8 cellular contexts compared by ENCODE assay signal in the genomic region with DNA sequence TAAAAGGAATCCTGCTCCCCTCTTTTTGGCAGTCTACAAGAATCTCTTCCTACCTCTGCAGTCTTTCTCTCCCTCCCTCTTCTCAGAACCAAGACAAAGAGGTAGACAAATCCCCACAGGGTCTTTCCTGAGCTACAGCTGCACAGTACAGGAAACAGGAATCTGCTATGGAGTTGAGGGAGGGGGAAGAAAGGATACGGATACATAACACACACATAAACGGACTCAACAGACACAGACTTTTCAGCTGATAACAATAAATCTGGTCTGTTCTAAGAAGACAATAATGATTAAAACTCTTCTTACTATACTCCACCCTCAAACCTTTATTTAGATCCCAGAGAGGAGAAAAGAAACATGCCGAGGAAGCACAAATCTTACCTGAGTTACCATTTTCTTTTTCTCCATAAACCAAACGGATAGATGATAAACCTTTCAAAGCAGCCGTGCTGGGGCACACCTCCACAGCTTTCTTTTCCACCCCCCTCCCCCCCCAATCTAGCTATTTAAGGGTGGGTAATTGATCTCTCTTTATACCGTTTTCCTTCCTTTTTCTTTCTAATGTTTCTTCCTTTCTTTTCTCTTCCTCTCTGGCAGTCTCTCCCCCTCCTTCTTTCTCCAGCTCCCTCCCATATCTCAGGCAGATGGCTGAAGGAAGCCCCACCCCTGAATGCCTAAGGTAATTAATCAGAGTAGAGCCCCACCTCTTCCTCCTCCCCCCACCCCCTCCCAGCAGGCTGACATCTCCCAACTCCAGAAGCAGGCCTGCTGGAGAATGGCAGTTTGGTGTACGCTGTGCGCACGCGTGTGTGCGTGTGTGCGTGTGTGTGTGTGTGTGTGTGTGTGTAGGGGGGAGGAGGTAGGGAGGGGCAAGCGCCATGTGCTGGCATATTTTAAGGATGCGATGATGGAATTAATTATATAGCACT.
DNase-seq lines count a peak whose midpoint lies in the region; ATAC-seq and TF ChIP-seq lines count a peak whose summit lies in the region.

No MANE protein-coding gene starts in this region.

- H3K27me3 ChIP-seq in BE2C (no peaks in the 10 kb centered on the region), HUES48 (ENCODE audit: control insufficient read depth, insufficient read depth, low read length) (no peaks in the 10 kb centered on the region), OCI-LY1 (ENCODE audit: insufficient read depth, low read length) (no peaks in the 10 kb centered on the region), stomach (no peaks in the 10 kb centered on the region)

- WGBS in stomach, 5 donors = 3 to 5% (median 4%) methylated on average over 14 of the region's 14 CpGs

- peak overlapping the region; percentile 89 for H3K4me2 ChIP-seq in OCI-LY1 (ENCODE audit: low read length)

- peaks cover 27% of the 10 kb centered on the region for H3K4me1 ChIP-seq in BE2C
- H3K4me1 ChIP-seq in HUES48 (ENCODE audit: control insufficient read depth, insufficient read depth, low read length) = peaks cover 51% of the 10 kb centered on the region
- H3K4me1 ChIP-seq in OCI-LY1 (ENCODE audit: insufficient read depth, low read length, severe bottlenecking) = peaks cover 91% of the 10 kb centered on the region
- H3K4me1 ChIP-seq in stomach = peaks cover 34 to 73% (median 55%) of the 10 kb centered on the region in 4 donors

- no peak overlapping the region for H2AFZ ChIP-seq in OCI-LY1 (ENCODE audit: low read length)

- no peak for ATAC-seq in GM19023 (IDR thresholded peaks at IDR 0.05; ENCODE audit: unreplicated experiment)

- H3K9me3 ChIP-seq in BE2C = no peaks in the 10 kb centered on the region
- H3K9me3 ChIP-seq in HUES48 (ENCODE audit: control insufficient read depth, insufficient read depth, low read length) = no peaks in the 10 kb centered on the region
- H3K9me3 ChIP-seq in OCI-LY1 (ENCODE audit: low read length) = no peaks in the 10 kb centered on the region
- no peaks in the 10 kb centered on the region for H3K9me3 ChIP-seq in stomach

- H3K9ac ChIP-seq in HUES48 (ENCODE audit: low read depth, low read length) (peak overlapping the region; percentile 76), OCI-LY1 (ENCODE audit: low read length) (peak overlapping the region; percentile 78)

- no peak for TF ChIP-seq POLR2A in stomach (IDR thresholded peaks at IDR 0.05)

- H3K27ac ChIP-seq in HUES48 (ENCODE audit: low read depth, low read length) (peak overlapping the region; percentile 86), OCI-LY1 (ENCODE audit: low read depth, low read length, poor library complexity, severe bottlenecking) (peak overlapping the region; percentile 84), stomach (peak overlapping the region; percentile 59 to 84 (median 79))

- H4K20me1 ChIP-seq in OCI-LY1 (ENCODE audit: insufficient read depth, low read length) = no peaks in the 10 kb centered on the region

- TF ChIP-seq CTCF in BE2C (IDR thresholded peaks at IDR 0.05; ENCODE audit: low read depth, low read length) (no peak), OCI-LY1 (IDR thresholded peaks at IDR 0.05; ENCODE audit: low read length) (no peak), stomach (IDR thresholded peaks at IDR 0.05) (no peak)

- peak; percentile 94 for DNase-seq in BE2C
- peak; percentile 95 for DNase-seq in dedifferentiated amniotic fluid mesenchymal stem cell (ENCODE audit: extremely low spot score)
- DNase-seq in kidney glomerular epithelial cell (lab: John Stamatoyannopoulos, UW) = peak; percentile 91
- DNase-seq in stomach = peak; percentile 72
- DNase-seq in activated CD8-positive, alpha-beta memory T cell treated with anti-CD3 and anti-CD28 coated beads, Interleukin-2, amount 50 U/mL, for 48 hours = no peak

- peaks cover 7% of the 10 kb centered on the region for H3F3A ChIP-seq in OCI-LY1 (ENCODE audit: insufficient read depth, low read length)

- intact Hi-C loops in stomach (cut with DNase I; ENCODE audit: low total_unique reads) = no loop called here

- no peaks in the 10 kb centered on the region for H3K36me3 ChIP-seq in BE2C
- H3K36me3 ChIP-seq in HUES48 (ENCODE audit: control insufficient read depth, insufficient read depth, low read length) = no peaks in the 10 kb centered on the region
- H3K36me3 ChIP-seq in OCI-LY1 (ENCODE audit: insufficient read depth, low read length) = no peaks in the 10 kb centered on the region
- no peaks in the 10 kb centered on the region for H3K36me3 ChIP-seq in stomach

- no peak for TF ChIP-seq EP300 in stomach (IDR thresholded peaks at IDR 0.05)

- peaks cover 48% of the 10 kb centered on the region for H3K79me2 ChIP-seq in OCI-LY1 (ENCODE audit: insufficient read depth, low read length)

- H3K4me3 ChIP-seq in BE2C (ENCODE audit: low read depth, low read length) = peak overlapping the region; percentile 85
- peak overlapping the region; percentile 87 for H3K4me3 ChIP-seq in HUES48 (ENCODE audit: low read depth, low read length)
- H3K4me3 ChIP-seq in OCI-LY1 (ENCODE audit: low read depth, low read length, poor library complexity, severe bottlenecking) = peak overlapping the region; percentile 80
- peak overlapping the region; percentile 45 to 53 (median 48) for H3K4me3 ChIP-seq in stomach

- H3K9me2 ChIP-seq in OCI-LY1 (ENCODE audit: low read depth, low read length) = no peaks in the 10 kb centered on the region
